Comparison of ENCODE assay signal across 1 cellular context in the genomic region with DNA sequence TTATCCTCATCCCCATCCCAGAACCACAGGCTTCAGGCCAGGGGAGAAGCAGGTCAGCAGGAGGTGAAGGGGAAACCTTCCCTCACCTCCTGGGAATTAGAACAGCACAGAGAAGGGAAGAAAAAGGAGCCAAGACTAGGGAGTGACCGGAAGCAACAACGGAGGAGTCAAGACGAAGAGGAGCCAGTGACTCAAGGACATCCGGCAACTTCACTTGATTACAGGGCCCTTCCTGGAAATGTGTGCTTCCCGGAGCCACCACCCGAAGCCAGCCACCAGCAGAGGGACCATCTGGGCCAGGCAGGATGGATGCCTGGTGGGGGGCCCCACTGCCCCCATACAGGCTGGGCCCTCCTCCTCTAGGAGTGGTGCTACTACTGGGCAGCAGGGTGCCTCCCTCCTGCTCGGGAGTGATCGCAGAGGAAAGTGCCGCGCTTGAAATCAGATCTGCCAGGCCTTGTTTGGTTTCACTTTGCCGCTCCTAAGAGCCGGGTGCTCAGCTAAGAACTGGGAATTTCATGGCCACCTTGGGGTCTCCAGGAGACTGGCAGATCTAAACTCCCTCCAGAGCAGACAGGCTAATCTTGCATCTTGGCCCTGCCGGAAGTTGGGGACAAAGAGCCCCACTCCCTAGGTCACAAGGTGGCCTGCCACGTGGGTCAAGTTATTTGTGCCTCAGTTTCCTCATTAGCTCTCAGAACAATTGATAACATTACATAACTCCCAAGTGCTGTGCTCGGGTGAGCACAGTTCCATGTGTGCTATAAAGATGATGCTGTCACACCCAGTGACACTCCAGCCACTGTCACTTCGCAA.
A peak's percentile ranks its signal among the peaks of the same experiment; 100 is the strongest.
TF ChIP-seq lines count a peak whose summit lies in the region.

No MANE protein-coding gene starts in this region.

TF ChIP-seq in GM12878, 131 proteins besides CTCF, POLR2A, EP300 and RAD21:
- TF ChIP-seq CHD1 (IDR thresholded peaks at IDR 0.05; ENCODE audit: low read depth, low read length), result no peak
- no peak for TF ChIP-seq SP1 (IDR thresholded peaks at IDR 0.05; ENCODE audit: low read depth, low read length)
- no peak for TF ChIP-seq PAX8 (IDR thresholded peaks at IDR 0.05)
- no peak for TF ChIP-seq NBN (IDR thresholded peaks at IDR 0.05)
- TF ChIP-seq, protein P1, sequence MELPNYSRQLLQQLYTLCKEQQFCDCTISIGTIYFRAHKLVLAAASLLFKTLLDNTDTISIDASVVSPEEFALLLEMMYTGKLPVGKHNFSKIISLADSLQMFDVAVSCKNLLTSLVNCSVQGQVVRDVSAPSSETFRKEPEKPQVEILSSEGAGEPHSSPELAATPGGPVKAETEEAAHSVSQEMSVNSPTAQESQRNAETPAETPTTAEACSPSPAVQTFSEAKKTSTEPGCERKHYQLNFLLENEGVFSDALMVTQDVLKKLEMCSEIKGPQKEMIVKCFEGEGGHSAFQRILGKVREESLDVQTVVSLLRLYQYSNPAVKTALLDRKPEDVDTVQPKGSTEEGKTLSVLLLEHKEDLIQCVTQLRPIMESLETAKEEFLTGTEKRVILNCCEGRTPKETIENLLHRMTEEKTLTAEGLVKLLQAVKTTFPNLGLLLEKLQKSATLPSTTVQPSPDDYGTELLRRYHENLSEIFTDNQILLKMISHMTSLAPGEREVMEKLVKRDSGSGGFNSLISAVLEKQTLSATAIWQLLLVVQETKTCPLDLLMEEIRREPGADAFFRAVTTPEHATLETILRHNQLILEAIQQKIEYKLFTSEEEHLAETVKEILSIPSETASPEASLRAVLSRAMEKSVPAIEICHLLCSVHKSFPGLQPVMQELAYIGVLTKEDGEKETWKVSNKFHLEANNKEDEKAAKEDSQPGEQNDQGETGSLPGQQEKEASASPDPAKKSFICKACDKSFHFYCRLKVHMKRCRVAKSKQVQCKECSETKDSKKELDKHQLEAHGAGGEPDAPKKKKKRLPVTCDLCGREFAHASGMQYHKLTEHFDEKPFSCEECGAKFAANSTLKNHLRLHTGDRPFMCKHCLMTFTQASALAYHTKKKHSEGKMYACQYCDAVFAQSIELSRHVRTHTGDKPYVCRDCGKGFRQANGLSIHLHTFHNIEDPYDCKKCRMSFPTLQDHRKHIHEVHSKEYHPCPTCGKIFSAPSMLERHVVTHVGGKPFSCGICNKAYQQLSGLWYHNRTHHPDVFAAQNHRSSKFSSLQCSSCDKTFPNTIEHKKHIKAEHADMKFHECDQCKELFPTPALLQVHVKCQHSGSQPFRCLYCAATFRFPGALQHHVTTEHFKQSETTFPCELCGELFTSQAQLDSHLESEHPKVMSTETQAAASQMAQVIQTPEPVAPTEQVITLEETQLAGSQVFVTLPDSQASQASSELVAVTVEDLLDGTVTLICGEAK (IDR thresholded peaks at IDR 0.05; ENCODE audit: borderline replicate concordance), result 0 out of 2 replicates have a peak, but pooled peaks have one; percentile 19
- TF ChIP-seq BCL11A (IDR thresholded peaks at IDR 0.05; ENCODE audit: low read depth, low read length), result no peak
- TF ChIP-seq, protein P2, sequence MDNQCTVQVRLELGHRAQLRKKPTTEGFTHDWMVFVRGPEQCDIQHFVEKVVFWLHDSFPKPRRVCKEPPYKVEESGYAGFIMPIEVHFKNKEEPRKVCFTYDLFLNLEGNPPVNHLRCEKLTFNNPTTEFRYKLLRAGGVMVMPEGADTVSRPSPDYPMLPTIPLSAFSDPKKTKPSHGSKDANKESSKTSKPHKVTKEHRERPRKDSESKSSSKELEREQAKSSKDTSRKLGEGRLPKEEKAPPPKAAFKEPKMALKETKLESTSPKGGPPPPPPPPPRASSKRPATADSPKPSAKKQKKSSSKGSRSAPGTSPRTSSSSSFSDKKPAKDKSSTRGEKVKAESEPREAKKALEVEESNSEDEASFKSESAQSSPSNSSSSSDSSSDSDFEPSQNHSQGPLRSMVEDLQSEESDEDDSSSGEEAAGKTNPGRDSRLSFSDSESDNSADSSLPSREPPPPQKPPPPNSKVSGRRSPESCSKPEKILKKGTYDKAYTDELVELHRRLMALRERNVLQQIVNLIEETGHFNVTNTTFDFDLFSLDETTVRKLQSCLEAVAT (IDR thresholded peaks at IDR 0.05), result peak; percentile 37; the same call in 1 of the 2 replicates
- TF ChIP-seq SUPT20H (IDR thresholded peaks at IDR 0.05; ENCODE audit: borderline replicate concordance, control insufficient read depth, low read depth, low read length), result no peak
- no peak for TF ChIP-seq ZNF24 (IDR thresholded peaks at IDR 0.05)
- peak; percentile 42 for TF ChIP-seq IKZF1 (conservative IDR thresholded peaks at IDR 0.05)
- TF ChIP-seq DPF2 (IDR thresholded peaks at IDR 0.05), result 0 out of 2 replicates have a peak, but pooled peaks have one; percentile 36
- TF ChIP-seq EGR1 (IDR thresholded peaks at IDR 0.05; ENCODE audit: borderline replicate concordance in 1 of 2, low read depth in 2 of 2, low read length in 2 of 2), result no peak
- TF ChIP-seq CBX5 (IDR thresholded peaks at IDR 0.05; ENCODE audit: low read depth), result no peak
TF ChIP-seq in GM12878: peak in this region for 4.
